ENCODE assay signal across 2 cellular contexts in genomic region chr22:38034884-38035529, GRCh38.
A peak's percentile ranks its signal among the peaks of the same experiment; 100 is the strongest.
TF ChIP-seq lines count a peak whose summit lies in the region.

No MANE protein-coding gene starts in this region.

TF ChIP-seq in GM23338, 12 proteins besides CTCF, POLR2A, EP300 and RAD21 (continued from another document):
- TF ChIP-seq, protein P1, sequence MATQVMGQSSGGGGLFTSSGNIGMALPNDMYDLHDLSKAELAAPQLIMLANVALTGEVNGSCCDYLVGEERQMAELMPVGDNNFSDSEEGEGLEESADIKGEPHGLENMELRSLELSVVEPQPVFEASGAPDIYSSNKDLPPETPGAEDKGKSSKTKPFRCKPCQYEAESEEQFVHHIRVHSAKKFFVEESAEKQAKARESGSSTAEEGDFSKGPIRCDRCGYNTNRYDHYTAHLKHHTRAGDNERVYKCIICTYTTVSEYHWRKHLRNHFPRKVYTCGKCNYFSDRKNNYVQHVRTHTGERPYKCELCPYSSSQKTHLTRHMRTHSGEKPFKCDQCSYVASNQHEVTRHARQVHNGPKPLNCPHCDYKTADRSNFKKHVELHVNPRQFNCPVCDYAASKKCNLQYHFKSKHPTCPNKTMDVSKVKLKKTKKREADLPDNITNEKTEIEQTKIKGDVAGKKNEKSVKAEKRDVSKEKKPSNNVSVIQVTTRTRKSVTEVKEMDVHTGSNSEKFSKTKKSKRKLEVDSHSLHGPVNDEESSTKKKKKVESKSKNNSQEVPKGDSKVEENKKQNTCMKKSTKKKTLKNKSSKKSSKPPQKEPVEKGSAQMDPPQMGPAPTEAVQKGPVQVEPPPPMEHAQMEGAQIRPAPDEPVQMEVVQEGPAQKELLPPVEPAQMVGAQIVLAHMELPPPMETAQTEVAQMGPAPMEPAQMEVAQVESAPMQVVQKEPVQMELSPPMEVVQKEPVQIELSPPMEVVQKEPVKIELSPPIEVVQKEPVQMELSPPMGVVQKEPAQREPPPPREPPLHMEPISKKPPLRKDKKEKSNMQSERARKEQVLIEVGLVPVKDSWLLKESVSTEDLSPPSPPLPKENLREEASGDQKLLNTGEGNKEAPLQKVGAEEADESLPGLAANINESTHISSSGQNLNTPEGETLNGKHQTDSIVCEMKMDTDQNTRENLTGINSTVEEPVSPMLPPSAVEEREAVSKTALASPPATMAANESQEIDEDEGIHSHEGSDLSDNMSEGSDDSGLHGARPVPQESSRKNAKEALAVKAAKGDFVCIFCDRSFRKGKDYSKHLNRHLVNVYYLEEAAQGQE (IDR thresholded peaks at IDR 0.05; ENCODE audit: unreplicated experiment): no peak
- TF ChIP-seq ZNF462 (CRISPR knock-in tag; IDR thresholded peaks at IDR 0.05) (no peak), NANOG (IDR thresholded peaks at IDR 0.05; ENCODE audit: borderline replicate concordance) (no peak)

TF ChIP-seq in WTC11, 78 proteins besides CTCF, POLR2A, EP300 and RAD21 (continued from another document):
- TF ChIP-seq ZNF281 (CRISPR knock-in tag; IDR thresholded peaks at IDR 0.05) (no peak), ZNF416 (CRISPR knock-in tag; IDR thresholded peaks at IDR 0.05) (no peak), CREB1 (CRISPR knock-in tag; IDR thresholded peaks at IDR 0.05) (0 out of 2 replicates have a peak, but pooled peaks have one; percentile 5), TCF7 (CRISPR knock-in tag; IDR thresholded peaks at IDR 0.05; ENCODE audit: low read depth) (no peak), HMGA2 (CRISPR knock-in tag; IDR thresholded peaks at IDR 0.05) (no peak), CREM (CRISPR knock-in tag; IDR thresholded peaks at IDR 0.05) (no peak), ZNF423 (CRISPR knock-in tag; IDR thresholded peaks at IDR 0.05) (no peak), TEAD4 (CRISPR knock-in tag; IDR thresholded peaks at IDR 0.05) (no peak)
- TF ChIP-seq, protein P2, sequence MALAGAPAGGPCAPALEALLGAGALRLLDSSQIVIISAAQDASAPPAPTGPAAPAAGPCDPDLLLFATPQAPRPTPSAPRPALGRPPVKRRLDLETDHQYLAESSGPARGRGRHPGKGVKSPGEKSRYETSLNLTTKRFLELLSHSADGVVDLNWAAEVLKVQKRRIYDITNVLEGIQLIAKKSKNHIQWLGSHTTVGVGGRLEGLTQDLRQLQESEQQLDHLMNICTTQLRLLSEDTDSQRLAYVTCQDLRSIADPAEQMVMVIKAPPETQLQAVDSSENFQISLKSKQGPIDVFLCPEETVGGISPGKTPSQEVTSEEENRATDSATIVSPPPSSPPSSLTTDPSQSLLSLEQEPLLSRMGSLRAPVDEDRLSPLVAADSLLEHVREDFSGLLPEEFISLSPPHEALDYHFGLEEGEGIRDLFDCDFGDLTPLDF (CRISPR knock-in tag; IDR thresholded peaks at IDR 0.05): no peak
- TF ChIP-seq, protein P3, sequence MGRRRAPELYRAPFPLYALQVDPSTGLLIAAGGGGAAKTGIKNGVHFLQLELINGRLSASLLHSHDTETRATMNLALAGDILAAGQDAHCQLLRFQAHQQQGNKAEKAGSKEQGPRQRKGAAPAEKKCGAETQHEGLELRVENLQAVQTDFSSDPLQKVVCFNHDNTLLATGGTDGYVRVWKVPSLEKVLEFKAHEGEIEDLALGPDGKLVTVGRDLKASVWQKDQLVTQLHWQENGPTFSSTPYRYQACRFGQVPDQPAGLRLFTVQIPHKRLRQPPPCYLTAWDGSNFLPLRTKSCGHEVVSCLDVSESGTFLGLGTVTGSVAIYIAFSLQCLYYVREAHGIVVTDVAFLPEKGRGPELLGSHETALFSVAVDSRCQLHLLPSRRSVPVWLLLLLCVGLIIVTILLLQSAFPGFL (CRISPR knock-in tag; IDR thresholded peaks at IDR 0.05; ENCODE audit: borderline replicate concordance): no peak
- TF ChIP-seq, protein P4, sequence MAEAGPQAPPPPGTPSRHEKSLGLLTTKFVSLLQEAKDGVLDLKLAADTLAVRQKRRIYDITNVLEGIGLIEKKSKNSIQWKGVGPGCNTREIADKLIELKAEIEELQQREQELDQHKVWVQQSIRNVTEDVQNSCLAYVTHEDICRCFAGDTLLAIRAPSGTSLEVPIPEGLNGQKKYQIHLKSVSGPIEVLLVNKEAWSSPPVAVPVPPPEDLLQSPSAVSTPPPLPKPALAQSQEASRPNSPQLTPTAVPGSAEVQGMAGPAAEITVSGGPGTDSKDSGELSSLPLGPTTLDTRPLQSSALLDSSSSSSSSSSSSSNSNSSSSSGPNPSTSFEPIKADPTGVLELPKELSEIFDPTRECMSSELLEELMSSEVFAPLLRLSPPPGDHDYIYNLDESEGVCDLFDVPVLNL (CRISPR knock-in tag; IDR thresholded peaks at IDR 0.05; ENCODE audit: borderline replicate concordance, low read depth): no peak
